In the genomic region with DNA sequence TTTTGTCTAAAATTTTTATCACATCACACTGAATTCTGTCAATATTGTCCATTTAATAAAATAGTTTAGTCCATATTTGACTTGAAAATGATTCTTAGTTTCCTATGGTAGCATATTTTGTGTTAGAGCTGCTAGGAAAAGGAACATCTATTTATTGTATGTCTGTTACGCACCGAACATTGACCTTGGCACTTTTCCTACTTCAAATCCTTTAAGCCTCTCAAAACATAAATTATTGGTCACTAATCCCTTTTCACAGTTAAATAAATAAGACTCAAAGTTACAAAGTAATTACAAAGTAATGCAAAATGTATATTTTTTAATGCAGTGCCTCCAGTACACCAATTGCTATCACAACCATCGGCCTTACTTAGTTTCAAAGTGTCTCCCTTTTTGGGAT, we compare ENCODE assay signal across 9 cellular contexts. TPM values are rescaled to one million over a fixed set of nuclear protein-coding genes. Genes with fewer than 3 reads are reported as not detected.
"Had no signal": no experiment of that assay in that cellular context is flagged by ENCODE, and none has a peak within 500 bp of the region (broad histone marks: within the 10 kb centered on the region; RNA-seq: fewer than 3 reads in every experiment).

No MANE protein-coding gene starts in this region.

- H3K27ac Mint-ChIP-seq: GM23338, H9 had no signal

- H3K9me3 Mint-ChIP-seq: GM23338, H9 had no signal

- H3K4me2 ChIP-seq: GM23338 had no signal

- FAIRE-seq: H1, H54, HTR-8/SVneo, K562 had no signal

- H3K4me1 Mint-ChIP-seq: GM23338 had no signal

- H2AFZ ChIP-seq: GM23338 had no signal

- H3K4me3 ChIP-seq: GM23338, K562 had no signal

- H3K4me3 Mint-ChIP-seq: GM23338, H9 had no signal

- DNase-seq: H9, HCEC 1CT, IMR-90 had no signal

RNA-seq across cellular contexts. Expression of a gene that starts 28.5 kb away (rescaled TPM):
- total RNA-seq: GM23338, H1, H9, HT-29 had no signal
- polyA plus RNA-seq: GM23338, H1 had no signal

RNA-seq across cellular contexts. Expression of a gene that starts 42.8 kb away (rescaled TPM):
- total RNA-seq: GM23338, H1, H9 had no signal
- polyA plus RNA-seq: H1, K562 had no signal
